Comparison of ENCODE assay signal across 21 cellular contexts in genomic region chr1:153587314-153587713, GRCh38. TPM values are rescaled to one million over a fixed set of nuclear protein-coding genes. Genes with fewer than 3 reads are reported as not detected.
DNase-seq lines count a peak whose midpoint lies in the region; ATAC-seq, FAIRE-seq and TF ChIP-seq lines count a peak whose summit lies in the region.
"Had no signal": no experiment of that assay in that cellular context is flagged by ENCODE, and none has a peak within 500 bp of the region (broad histone marks: within the 10 kb centered on the region; RNA-seq: fewer than 3 reads in every experiment).

No MANE protein-coding gene starts in this region.

- intact Hi-C loops in adrenal gland (cut with DNase I): no loop called here

- no peak for TF ChIP-seq EP300 in suprapubic skin (IDR thresholded peaks at IDR 0.05)

- H3K27me3 ChIP-seq in adrenal gland (no peaks in the 10 kb centered on the region), mesendoderm (ENCODE audit: insufficient read depth, low read length, poor library complexity) (no peaks in the 10 kb centered on the region), suprapubic skin (no peaks in the 10 kb centered on the region)
- H3K27me3 ChIP-seq: dorsolateral prefrontal cortex, transverse colon had no signal

- H3K23ac ChIP-seq in mesendoderm (ENCODE audit: low read length): no peak overlapping the region

- CTCF ChIA-PET in HEK293 (lab: Yijun Ruan, JAX): interaction anchor here (1.0 to 1.4 kb wide), 2 partner anchors 40 to 43 kb away, joined by 3 to 6 read pairs; partner anchors contain the start of gene S100A13

- DNase-seq in D721Med (ENCODE audit: insufficient read length, low spot score) (no peak), adrenal gland (peak in 6 of 7 donors; percentile 66 to 83 (median 80)), mesendoderm (peak; percentile 84), NCI-H82 (lab: John Stamatoyannopoulos, UW) (no peak), suprapubic skin (ENCODE audit: low spot score in 2 of 2) (no peak)
- DNase-seq in stimulated activated CD4-positive, alpha-beta T cell treated with anti-CD3 and anti-CD28 coated beads, Interleukin-4, amount 100 ng/mL, for 4 hours: no peak
- DNase-seq: activated CD4-positive, alpha-beta memory T cell treated with anti-CD3 and anti-CD28 coated beads, Interleukin-2, amount 10 ng/mL, durations not matched to agents 7 days and 5 days; CD4-positive, CD25-positive, alpha-beta regulatory T cell; dorsolateral prefrontal cortex; GF-D8; kidney glomerular epithelial cell; naive B cell; NCI-H146; NCI-H526; stimulated activated naive CD8-positive, alpha-beta T cell treated with anti-CD3 and anti-CD28 coated beads, Interleukin-15, amount 100 ng/mL, for 72 hours; transverse colon had no signal

- 23 to 32% (median 27%) methylated on average over 5 of the region's 5 CpGs for WGBS in adrenal gland, 4 donors
- WGBS in mesendoderm (ENCODE audit: extremely low coverage, insufficient coverage, low lambda C conversion rate): no CpG with 5 or more reads among the region's 5 CpGs
- WGBS in suprapubic skin: 66% methylated on average over 5 of the region's 5 CpGs

- H4K8ac ChIP-seq in mesendoderm (ENCODE audit: low read depth, low read length): no peak overlapping the region

- no peak overlapping the region for H3K27ac ChIP-seq in HEK293 (ENCODE audit: extremely low read depth, low read depth, low read length)
- peak overlapping the region; percentile 69 to 81 (median 77) for H3K27ac ChIP-seq in adrenal gland
- no peak overlapping the region for H3K27ac ChIP-seq in mesendoderm (ENCODE audit: low read depth, low read length)
- no peak overlapping the region for H3K27ac ChIP-seq in suprapubic skin
- H3K27ac ChIP-seq: transverse colon had no signal

- POLR2A ChIA-PET in HEK293 (lab: Yijun Ruan, JAX): interaction anchor here (1.1 kb wide), 1 partner anchor 9 kb away, joined by 3 read pairs; no protein-coding TSS in a partner anchor

- no peak overlapping the region for H3K4me2 ChIP-seq in mesendoderm (ENCODE audit: low read length)

- H3K56ac ChIP-seq in mesendoderm (ENCODE audit: low read length): no peak overlapping the region

- H3K36me3 ChIP-seq in HEK293 (ENCODE audit: control insufficient read depth in 2 of 2, insufficient read depth in 1 of 2, low read length in 2 of 2): no peaks in the 10 kb centered on the region
- no peaks in the 10 kb centered on the region for H3K36me3 ChIP-seq in adrenal gland (replicated peaks in 1 of 2)
- H3K36me3 ChIP-seq in mesendoderm (ENCODE audit: control insufficient read depth, insufficient read depth, low read length): no peaks in the 10 kb centered on the region
- no peaks in the 10 kb centered on the region for H3K36me3 ChIP-seq in suprapubic skin
- H3K36me3 ChIP-seq: transverse colon had no signal

- no peak for ATAC-seq in HG03432 (IDR thresholded peaks at IDR 0.05; ENCODE audit: unreplicated experiment)
- ATAC-seq: stimulated activated naive CD8-positive, alpha-beta T cell treated with anti-CD3 and anti-CD28 coated beads, Interleukin-15, amount 100 ng/mL, for 72 hours had no signal

- H2BK15ac ChIP-seq in mesendoderm (replicated peaks; ENCODE audit: low read depth): no peak overlapping the region

- TF ChIP-seq CTCF in D721Med (IDR thresholded peaks at IDR 0.05; ENCODE audit: insufficient read depth, missing control alignments) (no peak), HEK293 (tag by site-specific recombination; IDR thresholded peaks at IDR 0.05) (no peak), adrenal gland (IDR thresholded peaks at IDR 0.05) (no peak), suprapubic skin (IDR thresholded peaks at IDR 0.05) (no peak)

- H3K4me3 ChIP-seq in HEK293 (ENCODE audit: low read depth, low read length) (no peak overlapping the region), adrenal gland (peak overlapping the region in 1 of 4 donors; percentile 26), mesendoderm (ENCODE audit: low read length) (no peak overlapping the region), suprapubic skin (no peak overlapping the region)
- H3K4me3 ChIP-seq: dorsolateral prefrontal cortex, transverse colon had no signal

- H3K9me3 ChIP-seq in HEK293 (ENCODE audit: control insufficient read depth, insufficient read depth, low read depth, low read length) (no peaks in the 10 kb centered on the region), adrenal gland (replicated peaks in 1 of 3) (no peaks in the 10 kb centered on the region), suprapubic skin (no peaks in the 10 kb centered on the region)
- H3K9me3 ChIP-seq: transverse colon had no signal

- no peaks in the 10 kb centered on the region for H3K79me1 ChIP-seq in mesendoderm (ENCODE audit: low read length)

- no peak overlapping the region for H2AK5ac ChIP-seq in mesendoderm (ENCODE audit: low read length)

- TF ChIP-seq POLR2A in adrenal gland (IDR thresholded peaks at IDR 0.05): no peak
- no peak for TF ChIP-seq POLR2A in suprapubic skin (IDR thresholded peaks at IDR 0.05)

- H3K79me2 ChIP-seq in mesendoderm (ENCODE audit: control insufficient read depth, insufficient read depth, low read length): no peaks in the 10 kb centered on the region

- peak; percentile 21 for FAIRE-seq in D721Med (lab: Jason Lieb, UNC)
- FAIRE-seq: GM18507 had no signal

- H2BK5ac ChIP-seq in mesendoderm (ENCODE audit: low read length): no peak overlapping the region

- H3K9ac ChIP-seq in mesendoderm (ENCODE audit: low read length): no peak overlapping the region

- H2BK120ac ChIP-seq in mesendoderm (ENCODE audit: low read depth, low read length): no peak overlapping the region

- H4K5ac ChIP-seq in mesendoderm (ENCODE audit: low read length): no peak overlapping the region

- no peak overlapping the region for H3K18ac ChIP-seq in mesendoderm (ENCODE audit: low read length)

- no peaks in the 10 kb centered on the region for H3K4me1 ChIP-seq in HEK293 (ENCODE audit: control insufficient read depth, insufficient read depth, low read length)
- peaks cover 19 to 22% of the 10 kb centered on the region in 2 donors for H3K4me1 ChIP-seq in adrenal gland (replicated peaks in 1 of 2)
- no peaks in the 10 kb centered on the region for H3K4me1 ChIP-seq in mesendoderm (ENCODE audit: control insufficient read depth, low read depth, low read length)
- no peaks in the 10 kb centered on the region for H3K4me1 ChIP-seq in suprapubic skin
- H3K4me1 ChIP-seq: transverse colon had no signal

- H3K4ac ChIP-seq in mesendoderm (ENCODE audit: low read depth, low read length): no peak overlapping the region

TF ChIP-seq in HEK293, 187 proteins besides CTCF, POLR2A, EP300 and RAD21:
- no peak for TF ChIP-seq ZNF132 (tag by site-specific recombination; IDR thresholded peaks at IDR 0.05; ENCODE audit: borderline replicate concordance)
- 0 out of 2 replicates have a peak, but pooled peaks have one; percentile 35 for TF ChIP-seq ZNF121 (tag by site-specific recombination; IDR thresholded peaks at IDR 0.05)

RNA-seq across cellular contexts. Expression of gene S100A2, which starts 21.7 kb away (rescaled TPM):
- total RNA-seq in adrenal gland (10 to 100 TPM in 1 of 8 donors, 1 to 10 TPM in 5, under 1 TPM in 1, not detected in 1; 0.31 to 44.1 (median 1.3) TPM), suprapubic skin (100 to 1,000 TPM; 127 to 519 (median 267) TPM)
- polyA plus RNA-seq in adrenal gland: 1 to 10 TPM in 2 of 3 donors, under 1 TPM in 1; 0.48 to 4.2 (median 3.8) TPM
- 1.9 TPM for polyA plus RNA-seq in mesendoderm (2013, experiment 1 of 2)
- 2.1 TPM for polyA plus RNA-seq in mesendoderm (2013, experiment 2 of 2)
- total RNA-seq: CD4-positive, CD25-positive, alpha-beta regulatory T cell had no signal
- polyA plus RNA-seq: CD4-positive, CD25-positive, alpha-beta regulatory T cell had no signal

RNA-seq across cellular contexts. Expression of gene S100A16, which starts 25.6 kb away (rescaled TPM):
- 100 to 1,000 TPM in 2 of 8 donors, 10 to 100 TPM in 6; 45.1 to 126 (median 76.2) TPM for total RNA-seq in adrenal gland
- polyA plus RNA-seq in adrenal gland: 100 to 1,000 TPM in 1 of 3 donors, 10 to 100 TPM in 2; 61.5 to 128 (median 95.3) TPM
- 12.7 TPM for polyA plus RNA-seq in mesendoderm (2013, experiment 1 of 2)
- 13.5 TPM for polyA plus RNA-seq in mesendoderm (2013, experiment 2 of 2)
- 100 to 1,000 TPM; 133 to 668 (median 414) TPM for total RNA-seq in suprapubic skin
- total RNA-seq: activated CD4-positive, alpha-beta memory T cell treated with anti-CD3 and anti-CD28 coated beads, Interleukin-2, amount 10 ng/mL, durations not matched to agents 7 days and 5 days; activated T-helper 2 cell treated with anti-CD3 and anti-CD28 coated beads, Interferon-gamma antibody, Interleukin-2, Interleukin-4, amounts not matched to agents 10 μg/mL and 5 μg/mL and 100 μg/mL, durations not matched to agents 14 hours and 24 hours and 36 hours; CD4-positive, CD25-positive, alpha-beta regulatory T cell had no signal
- polyA plus RNA-seq: CD4-positive, CD25-positive, alpha-beta regulatory T cell had no signal

RNA-seq across cellular contexts. Expression of gene S100A14, which starts 28.8 kb away (rescaled TPM):
- total RNA-seq in adrenal gland (under 1 TPM in 3 of 8 donors, not detected in 5; 0.32 to 0.90 (median 0.53) TPM), suprapubic skin (100 to 1,000 TPM; 252 to 555 (median 445) TPM)
- 1 to 10 TPM in 1 of 3 donors, under 1 TPM in 1, not detected in 1; 0.88 to 2.2 TPM for polyA plus RNA-seq in adrenal gland
- polyA plus RNA-seq in mesendoderm (2013, experiment 1 of 2): 2.4 TPM
- 2.6 TPM for polyA plus RNA-seq in mesendoderm (2013, experiment 2 of 2)
- total RNA-seq: activated CD4-positive, alpha-beta memory T cell treated with anti-CD3 and anti-CD28 coated beads, Interleukin-2, amount 10 ng/mL, durations not matched to agents 7 days and 5 days; activated T-helper 2 cell treated with anti-CD3 and anti-CD28 coated beads, Interferon-gamma antibody, Interleukin-2, Interleukin-4, amounts not matched to agents 10 μg/mL and 5 μg/mL and 100 μg/mL, durations not matched to agents 14 hours and 24 hours and 36 hours; CD4-positive, CD25-positive, alpha-beta regulatory T cell; osteocyte had no signal
- polyA plus RNA-seq: CD4-positive, CD25-positive, alpha-beta regulatory T cell had no signal

RNA-seq across cellular contexts. Expression of gene S100A3, which starts 38.3 kb away (rescaled TPM):
- total RNA-seq in adrenal gland (1 to 10 TPM in 2 of 8 donors, under 1 TPM in 3, not detected in 3; 0.28 to 2.9 (median 0.54) TPM), suprapubic skin (100 to 1,000 TPM in 1 of 4 donors, 10 to 100 TPM in 2, not detected in 1; 42.6 to 342 (median 88.0) TPM)
- 1 to 10 TPM in 2 of 3 donors, not detected in 1; 1.9 to 3.8 TPM for polyA plus RNA-seq in adrenal gland
- polyA plus RNA-seq in mesendoderm (2013, experiment 1 of 2): 0.48 TPM
- 0.55 TPM for polyA plus RNA-seq in mesendoderm (2013, experiment 2 of 2)
- total RNA-seq: activated CD4-positive, alpha-beta memory T cell treated with anti-CD3 and anti-CD28 coated beads, Interleukin-2, amount 10 ng/mL, durations not matched to agents 7 days and 5 days; activated T-helper 2 cell treated with anti-CD3 and anti-CD28 coated beads, Interferon-gamma antibody, Interleukin-2, Interleukin-4, amounts not matched to agents 10 μg/mL and 5 μg/mL and 100 μg/mL, durations not matched to agents 14 hours and 24 hours and 36 hours; CD4-positive, CD25-positive, alpha-beta regulatory T cell had no signal
- polyA plus RNA-seq: CD4-positive, CD25-positive, alpha-beta regulatory T cell had no signal

RNA-seq across cellular contexts. Expression of gene S100A13, which starts 40.0 kb away (rescaled TPM):
- total RNA-seq in adrenal gland (100 to 1,000 TPM in 6 of 8 donors, 10 to 100 TPM in 2; 57.6 to 289 (median 138) TPM), suprapubic skin (10 to 100 TPM; 28.0 to 55.4 (median 43.1) TPM)
- 100 to 1,000 TPM; 185 to 266 (median 235) TPM for polyA plus RNA-seq in adrenal gland
- 68.1 TPM for polyA plus RNA-seq in mesendoderm (2013, experiment 1 of 2)
- polyA plus RNA-seq in mesendoderm (2013, experiment 2 of 2): 65.7 TPM

Comparison
In these comparisons a context has a peak if more than half of its experiments do, and no peak if none do; other contexts are left out.
1. DNase-seq: peak in adrenal gland (6 of 7) and mesendoderm (single experiment); none in D721Med (single experiment), NCI-H82 (single experiment), suprapubic skin (0 of 2) and stimulated activated CD4-positive, alpha-beta T cell treated with anti-CD3 and anti-CD28 coated beads, Interleukin-4, amount 100 ng/mL, for 4 hours (0 of 2).
2. H3K27ac ChIP-seq: peak in adrenal gland (5 of 5); none in HEK293 (single experiment), mesendoderm (single experiment) and suprapubic skin (single experiment).
3. RNA of gene S100A14, which starts 28.8 kb away (total RNA-seq): 252 to 555 TPM in suprapubic skin; 0.32 to 0.90 TPM in adrenal gland; every median in the first group is over 100 times any median in the second.